10 cellular contexts compared by ENCODE assay signal in genomic region chr2:84963692-84964405, GRCh38. TPM values are rescaled to one million over a fixed set of nuclear protein-coding genes. Genes with fewer than 3 reads are reported as not detected.
A peak's percentile ranks its signal among the peaks of the same experiment; 100 is the strongest.
DNase-seq lines count a peak whose midpoint lies in the region; ATAC-seq and TF ChIP-seq lines count a peak whose summit lies in the region.
"Had no signal": no experiment of that assay in that cellular context is flagged by ENCODE, and none has a peak within 500 bp of the region (broad histone marks: within the 10 kb centered on the region; RNA-seq: fewer than 3 reads in every experiment).

No MANE protein-coding gene starts in this region.

- H3K4me1 ChIP-seq in left ventricle myocardium inferior (peaks cover 5% of the 10 kb centered on the region), gastroesophageal sphincter (peaks cover 0 to 45% (median 3%) of the 10 kb centered on the region in 3 donors), upper lobe of left lung (peaks cover 11 to 45% (median 23%) of the 10 kb centered on the region in 4 donors), HAP-1 (peaks cover 5% of the 10 kb centered on the region; the same call in 1 of the 2 replicates)

- in situ Hi-C loops in HAP-1 (cut with MboI; ENCODE audit: low sequenced_read_pairs): no loop called here

- TF ChIP-seq CTCF in left ventricle myocardium inferior (IDR thresholded peaks at IDR 0.05; ENCODE audit: borderline replicate concordance) (no peak), gastroesophageal sphincter (IDR thresholded peaks at IDR 0.05) (no peak), upper lobe of left lung (IDR thresholded peaks at IDR 0.05) (no peak)

- 83 to 84% methylated on average over 7 to 9 of the region's 9 CpGs for WGBS in gastroesophageal sphincter (ENCODE audit: low coverage in 1 of 2), 2 donors
- WGBS in upper lobe of left lung, 2 donors: 61 to 77% methylated on average over 9 of the region's 9 CpGs

- ATAC-seq in Right ventricle myocardium superior (ENCODE audit: poor library complexity) (peak; percentile 12), gastroesophageal sphincter (peak; percentile 79), upper lobe of left lung (ENCODE audit: low FRiP score in 2 of 2) (peak; percentile 35 to 72), HG03280 (IDR thresholded peaks at IDR 0.05; ENCODE audit: unreplicated experiment) (no peak), GM19324 (IDR thresholded peaks at IDR 0.05; ENCODE audit: low FRiP score, unreplicated experiment) (no peak)

- DNase-seq in Right ventricle myocardium superior (no peak), left ventricle myocardium inferior (no peak), SKM-1 (lab: John Stamatoyannopoulos, UW; ENCODE audit: unreplicated experiment) (peak; percentile 74), upper lobe of left lung (peak in 1 of 2 donors; percentile 32), HAP-1 (ENCODE audit: low spot score in 2 of 2) (no peak)
- DNase-seq: dermis blood vessel endothelial cell, KG1 had no signal

- no peaks in the 10 kb centered on the region for H3K9me3 ChIP-seq in left ventricle myocardium inferior (replicated peaks)
- no peaks in the 10 kb centered on the region for H3K9me3 ChIP-seq in gastroesophageal sphincter
- H3K9me3 ChIP-seq in upper lobe of left lung: no peaks in the 10 kb centered on the region
- H3K9me3 ChIP-seq in HAP-1: no peaks in the 10 kb centered on the region; the same call in 1 of the 2 replicates

- peaks cover 15% of the 10 kb centered on the region for H3K36me3 ChIP-seq in left ventricle myocardium inferior
- H3K36me3 ChIP-seq in gastroesophageal sphincter: peaks cover 0 to 20% of the 10 kb centered on the region in 2 donors
- peaks cover 0 to 13% (median 0%) of the 10 kb centered on the region in 4 donors for H3K36me3 ChIP-seq in upper lobe of left lung
- peaks cover 28% of the 10 kb centered on the region; the same call in 1 of the 2 replicates for H3K36me3 ChIP-seq in HAP-1 (replicated peaks)

- intact Hi-C loops in Right ventricle myocardium superior (cut with DNase I): no loop called here
- intact Hi-C loops in left ventricle myocardium inferior (cut with micrococcal nuclease): no loop called here

- TF ChIP-seq POLR2A in gastroesophageal sphincter (IDR thresholded peaks at IDR 0.05) (no peak), upper lobe of left lung (IDR thresholded peaks at IDR 0.05) (no peak)

- H3K27ac ChIP-seq in left ventricle myocardium inferior (replicated peaks): no peak overlapping the region
- no peak overlapping the region for H3K27ac ChIP-seq in gastroesophageal sphincter
- no peak overlapping the region for H3K27ac ChIP-seq in upper lobe of left lung

- TF ChIP-seq EP300 in gastroesophageal sphincter (IDR thresholded peaks at IDR 0.05) (no peak), upper lobe of left lung (IDR thresholded peaks at IDR 0.05) (no peak)

- no peak overlapping the region for H3K4me3 ChIP-seq in left ventricle myocardium inferior
- no peak overlapping the region for H3K4me3 ChIP-seq in gastroesophageal sphincter
- no peak overlapping the region for H3K4me3 ChIP-seq in upper lobe of left lung
- H3K4me3 ChIP-seq in HAP-1: no peak overlapping the region

- no peaks in the 10 kb centered on the region for H3K27me3 ChIP-seq in left ventricle myocardium inferior (ENCODE audit: low read depth)
- no peaks in the 10 kb centered on the region for H3K27me3 ChIP-seq in gastroesophageal sphincter
- H3K27me3 ChIP-seq in upper lobe of left lung: no peaks in the 10 kb centered on the region
- no peaks in the 10 kb centered on the region for H3K27me3 ChIP-seq in HAP-1 (ENCODE audit: low read depth)

RNA-seq across cellular contexts. Expression of gene KCMF1, which starts 7.1 kb away (rescaled TPM):
- total RNA-seq in Right ventricle myocardium superior: 83.3 TPM
- total RNA-seq in left ventricle myocardium inferior: 90.2 TPM
- 10 to 100 TPM; 39.4 to 79.1 (median 68.1) TPM for total RNA-seq in gastroesophageal sphincter
- 10 to 100 TPM in 5 of 6 donors, 1 to 10 TPM in 1; 6.3 to 76.6 (median 47.8) TPM for total RNA-seq in upper lobe of left lung

RNA-seq across cellular contexts. Expression of gene TMSB10, which starts 58.4 kb away (rescaled TPM):
- total RNA-seq in Right ventricle myocardium superior (417 TPM), left ventricle myocardium inferior (400 TPM), gastroesophageal sphincter (1,000 to 10,000 TPM in 3 of 4 donors, 100 to 1,000 TPM in 1; 797 to 2,612 (median 1,708) TPM), upper lobe of left lung (1,000 to 10,000 TPM; 1,275 to 5,234 (median 2,267) TPM)

Comparison
In these comparisons a context has a peak if more than half of its experiments do, and no peak if none do; other contexts are left out.
1. ATAC-seq: peak in Right ventricle myocardium superior (single experiment), gastroesophageal sphincter (single experiment) and upper lobe of left lung (2 of 2); none in HG03280 (single experiment) and GM19324 (single experiment).